2 cellular contexts compared by ENCODE assay signal in the genomic region with DNA sequence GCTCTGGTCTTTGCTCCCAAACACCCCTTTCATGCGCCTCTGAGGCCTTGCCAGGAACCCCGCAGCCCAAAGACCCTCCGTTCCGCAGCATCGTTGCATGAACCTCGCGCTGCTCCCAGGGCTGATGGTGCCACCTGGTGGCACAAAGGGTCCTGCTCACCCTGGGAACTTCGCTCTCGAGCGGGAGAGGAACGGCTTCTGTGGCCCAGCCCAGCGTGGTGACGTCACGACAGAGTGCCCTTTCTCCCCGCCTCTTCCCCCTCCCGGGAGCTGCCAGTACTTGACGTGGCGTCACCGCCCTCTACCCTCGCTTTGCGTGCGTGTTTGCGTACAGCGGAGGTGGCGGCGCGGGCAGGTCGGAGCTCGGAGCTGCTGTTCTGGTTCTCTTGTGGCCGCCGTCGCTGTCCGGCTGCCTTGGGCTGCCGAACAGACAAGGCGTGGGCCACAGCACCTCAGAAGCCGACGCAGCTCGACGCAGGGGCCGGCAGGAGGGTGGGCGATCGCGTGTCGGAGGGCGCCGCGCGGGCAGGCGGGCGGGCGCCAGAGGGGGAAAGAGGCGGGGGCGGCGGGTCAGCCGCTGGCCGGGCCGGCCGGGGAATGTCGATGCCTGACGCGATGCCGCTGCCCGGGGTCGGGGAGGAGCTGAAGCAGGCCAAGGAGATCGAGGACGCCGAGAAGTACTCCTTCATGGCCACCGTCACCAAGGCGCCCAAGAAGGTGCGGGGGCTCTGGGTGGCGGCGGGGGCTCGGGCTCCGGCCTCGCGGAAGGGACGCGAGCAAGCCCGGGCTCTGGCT.
TF ChIP-seq lines count a peak whose summit lies in the region.

A gene (plus strand): TSS at position 310 of the 795 bp plus-strand sequence. CDS start 288 bp downstream, at position 598.

TF ChIP-seq in IMR-90, 13 proteins besides CTCF, POLR2A, EP300 and RAD21:
- no peak for TF ChIP-seq RCOR1 (IDR thresholded peaks at IDR 0.05; ENCODE audit: insufficient replicate concordance, low read length)
- no peak for TF ChIP-seq CHD1 (IDR thresholded peaks at IDR 0.05; ENCODE audit: low read depth, low read length)
- no peak for TF ChIP-seq RFX5 (IDR thresholded peaks at IDR 0.05; ENCODE audit: low read depth, low read length)
- TF ChIP-seq MXI1 (IDR thresholded peaks at IDR 0.05; ENCODE audit: borderline replicate concordance, low read depth, low read length): peak; percentile 60; the same call in 1 of the 2 replicates
- peak; percentile 2 for TF ChIP-seq BHLHE40 (IDR thresholded peaks at IDR 0.05; ENCODE audit: low read depth, low read length)
- TF ChIP-seq NFE2L2 (IDR thresholded peaks at IDR 0.05; ENCODE audit: low read depth, low read length): 0 out of 2 replicates have a peak, but pooled peaks have one; percentile 4
- peak; percentile 99 for TF ChIP-seq SMC3 (IDR thresholded peaks at IDR 0.05; ENCODE audit: low read depth, low read length)
- TF ChIP-seq CEBPB (IDR thresholded peaks at IDR 0.05; ENCODE audit: low read depth, low read length): peak; percentile 43
- peak; percentile 10; the same call in 1 of the 2 replicates for TF ChIP-seq FOS (IDR thresholded peaks at IDR 0.05; ENCODE audit: low read depth, low read length)
- TF ChIP-seq, protein P1, sequence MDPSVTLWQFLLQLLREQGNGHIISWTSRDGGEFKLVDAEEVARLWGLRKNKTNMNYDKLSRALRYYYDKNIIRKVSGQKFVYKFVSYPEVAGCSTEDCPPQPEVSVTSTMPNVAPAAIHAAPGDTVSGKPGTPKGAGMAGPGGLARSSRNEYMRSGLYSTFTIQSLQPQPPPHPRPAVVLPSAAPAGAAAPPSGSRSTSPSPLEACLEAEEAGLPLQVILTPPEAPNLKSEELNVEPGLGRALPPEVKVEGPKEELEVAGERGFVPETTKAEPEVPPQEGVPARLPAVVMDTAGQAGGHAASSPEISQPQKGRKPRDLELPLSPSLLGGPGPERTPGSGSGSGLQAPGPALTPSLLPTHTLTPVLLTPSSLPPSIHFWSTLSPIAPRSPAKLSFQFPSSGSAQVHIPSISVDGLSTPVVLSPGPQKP (IDR thresholded peaks at IDR 0.05; ENCODE audit: borderline replicate concordance, low read depth, low read length): no peak
- no peak for TF ChIP-seq MAFK (IDR thresholded peaks at IDR 0.05; ENCODE audit: low read depth, low read length)
- peak; percentile 100 for TF ChIP-seq MAZ (IDR thresholded peaks at IDR 0.05; ENCODE audit: borderline replicate concordance, low read depth, low read length)
- TF ChIP-seq, protein P2, sequence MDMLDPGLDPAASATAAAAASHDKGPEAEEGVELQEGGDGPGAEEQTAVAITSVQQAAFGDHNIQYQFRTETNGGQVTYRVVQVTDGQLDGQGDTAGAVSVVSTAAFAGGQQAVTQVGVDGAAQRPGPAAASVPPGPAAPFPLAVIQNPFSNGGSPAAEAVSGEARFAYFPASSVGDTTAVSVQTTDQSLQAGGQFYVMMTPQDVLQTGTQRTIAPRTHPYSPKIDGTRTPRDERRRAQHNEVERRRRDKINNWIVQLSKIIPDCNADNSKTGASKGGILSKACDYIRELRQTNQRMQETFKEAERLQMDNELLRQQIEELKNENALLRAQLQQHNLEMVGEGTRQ (IDR thresholded peaks at IDR 0.05; ENCODE audit: low read depth, low read length): no peak

TF ChIP-seq in endothelial cell of umbilical vein, 7 proteins besides CTCF, POLR2A, EP300 and RAD21:
- TF ChIP-seq POLR2AphosphoS5 (IDR thresholded peaks at IDR 0.05; ENCODE audit: insufficient read depth, low read depth, low read length): peak; percentile 78
- no peak for TF ChIP-seq FOS (IDR thresholded peaks at IDR 0.05; ENCODE audit: borderline replicate concordance, insufficient read depth, low read length)
- peak; percentile 57 for TF ChIP-seq JUN (IDR thresholded peaks at IDR 0.05; ENCODE audit: borderline replicate concordance, insufficient read depth, insufficient read length, low read depth)
